Comparison of ENCODE assay signal across 15 cellular contexts in genomic region chr17:33328129-33328528, GRCh38. TPM values are rescaled to one million over a fixed set of nuclear protein-coding genes. Genes with fewer than 3 reads are reported as not detected.
DNase-seq lines count a peak whose midpoint lies in the region; ATAC-seq, FAIRE-seq and TF ChIP-seq lines count a peak whose summit lies in the region.
"Had no signal": no experiment of that assay in that cellular context is flagged by ENCODE, and none has a peak within 500 bp of the region (broad histone marks: within the 10 kb centered on the region; RNA-seq: fewer than 3 reads in every experiment).

No MANE protein-coding gene starts in this region.

- DNase-seq in Caki2 (ENCODE audit: low read depth) (peak; percentile 24), HT-29 (ENCODE audit: low spot score) (peak; percentile 10), K562 (ENCODE audit: extremely low read depth in 1 of 4, low spot score in 3 of 4) (peak in 1 of 4 experiments; percentile 16), H4 (ENCODE audit: low spot score) (no peak), mesenteric fat pad (ENCODE audit: low spot score) (no peak), erythroblast (lab: John Stamatoyannopoulos, UW) (no peak)
- DNase-seq in stimulated activated naive CD4-positive, alpha-beta T cell (lab: John Stamatoyannopoulos, UW) = no peak
- DNase-seq: activated CD4-positive, alpha-beta T cell treated with anti-CD3 and anti-CD28 coated beads for 1 hour; activated T-cell treated with anti-CD3 and anti-CD28 coated beads, Interleukin-2, amount 50 U/mL, for 72 hours; dermis blood vessel endothelial cell; immature natural killer cell; stimulated activated naive CD4-positive, alpha-beta T cell treated with Interleukin-2 at 50 U/mL for 16 hours had no signal

- 0% methylated on average over 4 of the region's 4 CpGs for WGBS in K562 (ENCODE audit: insufficient coverage, low coverage, missing lambda C conversion rate)
- WGBS in liver = 18% methylated on average over 4 of the region's 4 CpGs

- TF ChIP-seq RAD21 in K562 (CRISPR knock-in tag; conservative IDR thresholded peaks at IDR 0.05 in 1 of 2, IDR thresholded peaks at IDR 0.05 in 1 of 2) (no peak), liver (IDR thresholded peaks at IDR 0.05) (no peak)

- no peaks in the 10 kb centered on the region for H3K27me3 ChIP-seq in K562 (ENCODE audit: control insufficient read depth in 2 of 2, insufficient read depth in 2 of 2, low read length in 2 of 2)
- peaks cover 0 to 3% (median 0%) of the 10 kb centered on the region in 4 donors for H3K27me3 ChIP-seq in liver (ENCODE audit: control insufficient read depth in 4 of 4, insufficient read depth in 4 of 4, low read length in 3 of 4)
- H3K27me3 ChIP-seq: BLaER1 had no signal

- H3K4me2 ChIP-seq in K562 (ENCODE audit: insufficient read depth, low read length) = no peak overlapping the region
- H3K4me2 ChIP-seq: BLaER1 had no signal

- no peaks in the 10 kb centered on the region for H4K20me1 ChIP-seq in K562 (replicated peaks; ENCODE audit: control insufficient read depth, insufficient read depth, low read length)
- H4K20me1 ChIP-seq: BLaER1 had no signal

- intact Hi-C loops in K562 (cut with micrococcal nuclease) = no loop called here

- H3K9ac ChIP-seq in K562 (ENCODE audit: insufficient read depth in 1 of 2, low read depth in 2 of 2, low read length in 2 of 2) (no peak overlapping the region), liver (ENCODE audit: low read depth in 1 of 2, low read length in 2 of 2) (no peak overlapping the region)
- H3K9ac ChIP-seq: BLaER1 had no signal

- no peak overlapping the region for H3K27ac ChIP-seq in K562 (ENCODE audit: extremely low read depth, low read depth, low read length)
- H3K27ac ChIP-seq in liver (ENCODE audit: low read depth in 1 of 2, low read length in 2 of 2) = no peak overlapping the region
- H3K27ac ChIP-seq: BLaER1 had no signal

- H3K9me3 ChIP-seq in K562 (replicated peaks; ENCODE audit: control insufficient read depth, insufficient read depth, low read depth, low read length) = no peaks in the 10 kb centered on the region
- H3K9me3 ChIP-seq in liver (ENCODE audit: control insufficient read depth in 4 of 4, low read length in 3 of 4) = peaks cover 0 to 2% (median 0%) of the 10 kb centered on the region in 4 donors
- H3K9me3 ChIP-seq: BLaER1 had no signal

- H3K79me2 ChIP-seq in K562 (ENCODE audit: control insufficient read depth, insufficient read depth, low read length) = no peaks in the 10 kb centered on the region

- TF ChIP-seq POLR2A in K562 (conservative IDR thresholded peaks at IDR 0.05) = no peak
- no peak for TF ChIP-seq POLR2A in erythroblast (IDR thresholded peaks at IDR 0.05; ENCODE audit: low read length)

- no peaks in the 10 kb centered on the region for H3K36me3 ChIP-seq in K562 (ENCODE audit: control insufficient read depth, insufficient read depth, low read length)
- H3K36me3 ChIP-seq in liver (ENCODE audit: control insufficient read depth in 4 of 4, insufficient read depth in 3 of 4, low read depth in 1 of 4, low read length in 3 of 4) = no peaks in the 10 kb centered on the region
- H3K36me3 ChIP-seq: BLaER1 had no signal

- H3K4me1 ChIP-seq in K562 (replicated peaks in 1 of 2; ENCODE audit: control insufficient read depth in 2 of 2, insufficient read depth in 2 of 2, low read length in 2 of 2) (no peaks in the 10 kb centered on the region), liver (ENCODE audit: control insufficient read depth in 4 of 4, insufficient read depth in 4 of 4, low read length in 3 of 4) (no peaks in the 10 kb centered on the region)
- H3K4me1 ChIP-seq: BLaER1 had no signal

- CTCF ChIA-PET in K562 (lab: Yijun Ruan, JAX; ENCODE audit: low intra/inter-chr PET ratio) = no interaction called here

- no peak for ATAC-seq in K562
- ATAC-seq: activated T-cell treated with anti-CD3 and anti-CD28 coated beads, Interleukin-2, amount 50 U/mL, for 72 hours; sciatic nerve had no signal

- POLR2A ChIA-PET in K562 (lab: Yijun Ruan, JAX) = no interaction called here

- TF ChIP-seq CTCF in K562 (IDR thresholded peaks at IDR 0.05 in 2 of 3, conservative IDR thresholded peaks at IDR 0.05 in 1 of 3; ENCODE audit: insufficient read depth in 2 of 3, low read depth in 1 of 3, low read length in 3 of 3) (no peak), liver (IDR thresholded peaks at IDR 0.05; ENCODE audit: low read depth, low read length, missing input control) (no peak)

- in situ Hi-C loops in Caki2 (cut with HindIII; ENCODE audit: low pct_unique_long_range_greater_than_20kb, low sequenced_read_pairs) = no loop called here
- in situ Hi-C loops in K562 (cut with MboI) = no loop called here

- BruUV-seq in K562 (replicated peaks; lab: Mats Ljungman, UMichigan) = no TSS peak

- H2AFZ ChIP-seq in K562 (ENCODE audit: low read depth, low read length) = no peak overlapping the region

- FAIRE-seq in K562 (lab: Jason Lieb, UNC) = no peak

- no peak for TF ChIP-seq EP300 in K562 (IDR thresholded peaks at IDR 0.05; ENCODE audit: low read length)

- H3K4me3 ChIP-seq in K562 = no peak overlapping the region
- no peak overlapping the region for H3K4me3 ChIP-seq in liver (ENCODE audit: low read depth in 1 of 3, low read length in 3 of 3)
- H3K4me3 ChIP-seq: BLaER1 had no signal

- no peaks in the 10 kb centered on the region for H3K9me1 ChIP-seq in K562 (ENCODE audit: control insufficient read depth, insufficient read depth, low read length)

TF ChIP-seq in K562, 482 proteins besides CTCF, POLR2A, EP300 and RAD21 (continues in another document):
- TF ChIP-seq EHMT2 (IDR thresholded peaks at IDR 0.05) (peak; percentile 93), MIER1 (IDR thresholded peaks at IDR 0.05; ENCODE audit: low read depth) (peak; percentile 85), ZNF354B (CRISPR knock-in tag; IDR thresholded peaks at IDR 0.05) (no peak), GATAD2A (IDR thresholded peaks at IDR 0.05) (no peak)

TF ChIP-seq in liver, 16 proteins besides CTCF, POLR2A, EP300 and RAD21:
- peak; percentile 96 for TF ChIP-seq REST (IDR thresholded peaks at IDR 0.05)
- no peak for TF ChIP-seq HNF4A (conservative IDR thresholded peaks at IDR 0.05)
TF ChIP-seq in liver: peak in this region for 1.

RNA-seq across cellular contexts. Expression of gene ASIC2, which starts 35.0 kb away (rescaled TPM):
- 2.4 and 2.5 TPM in 2 replicates for total RNA-seq in Caki2 (2014; rRNA removed; shearing (Covaris generic); ENCODE audit: low replicate concordance)
- total RNA-seq in HT-29 (2014; rRNA removed; shearing (Covaris generic)) = not detected in 2 replicates
- not detected in 2 replicates for total RNA-seq in K562 (2011; cell fraction: chromatin; rRNA removed; ENCODE audit: low replicate concordance)
- total RNA-seq in K562 (2011; cell fraction: nucleolus; rRNA removed) = not detected in 2 replicates
- not detected in 2 replicates for total RNA-seq in K562 (2011; cell fraction: nucleoplasm; rRNA removed)
- total RNA-seq in K562 (2014; rRNA removed) = not detected in 2 replicates
- not detected in 2 replicates for total RNA-seq in K562 (2014; rRNA removed; fragmentation: Illumina TruSeq; extraction: Trizol)
- not detected in 2 replicates for total RNA-seq in K562 (2015; rRNA removed; fragmentation: Illumina TruSeq; extraction: Trizol)
- total RNA-seq in K562 (2021) = not detected in 2 replicates
- polyA plus RNA-seq in K562 (2011; rRNA removed) = not detected in 2 replicates
- polyA plus RNA-seq in K562 (2011; cell fraction: cytosol; rRNA removed) = not detected in 2 replicates
- polyA plus RNA-seq in K562 (2011; cell fraction: nucleus; rRNA removed) = not detected in 2 replicates
- polyA plus RNA-seq in K562 (2012) = not detected in 2 replicates
- not detected in 2 replicates for polyA plus RNA-seq in K562 (2014; fragmentation: Illumina TruSeq; extraction: Trizol)
- polyA plus RNA-seq in K562 (2014; fragmentation: Nextera tagmentation; extraction: Ambion mirVana) = not detected
- polyA plus RNA-seq in K562 (2014; rRNA removed) = not detected in 2 replicates
- not detected in 2 replicates for polyA minus RNA-seq in K562 (2011; rRNA and poly(A)+ RNA removed)
- polyA minus RNA-seq in K562 (2011; cell fraction: cytosol; rRNA and poly(A)+ RNA removed) = not detected in 2 replicates
- polyA minus RNA-seq in K562 (2011; cell fraction: nucleus; rRNA and poly(A)+ RNA removed) = not detected in 2 replicates
- under 1 TPM in 1 of 2 donors, not detected in 1; under 0.01 TPM for total RNA-seq in liver
- not detected for polyA plus RNA-seq in liver
- total RNA-seq in H4 (2014; rRNA removed; shearing (Covaris generic)) = not detected in 2 replicates
- not detected for total RNA-seq in mesenteric fat pad
- total RNA-seq: activated T-cell treated with anti-CD3 and anti-CD28 coated beads, Interleukin-2, amount 50 U/mL, for 72 hours had no signal
- polyA plus RNA-seq: immature natural killer cell had no signal

Comparison
In these comparisons a context has a peak if more than half of its experiments do, and no peak if none do; other contexts are left out.
1. DNase-seq: peak in Caki2 (single experiment) and HT-29 (single experiment); none in stimulated activated naive CD4-positive, alpha-beta T cell (0 of 6), H4 (single experiment), mesenteric fat pad (single experiment) and erythroblast (0 of 2).